In the genomic region with DNA sequence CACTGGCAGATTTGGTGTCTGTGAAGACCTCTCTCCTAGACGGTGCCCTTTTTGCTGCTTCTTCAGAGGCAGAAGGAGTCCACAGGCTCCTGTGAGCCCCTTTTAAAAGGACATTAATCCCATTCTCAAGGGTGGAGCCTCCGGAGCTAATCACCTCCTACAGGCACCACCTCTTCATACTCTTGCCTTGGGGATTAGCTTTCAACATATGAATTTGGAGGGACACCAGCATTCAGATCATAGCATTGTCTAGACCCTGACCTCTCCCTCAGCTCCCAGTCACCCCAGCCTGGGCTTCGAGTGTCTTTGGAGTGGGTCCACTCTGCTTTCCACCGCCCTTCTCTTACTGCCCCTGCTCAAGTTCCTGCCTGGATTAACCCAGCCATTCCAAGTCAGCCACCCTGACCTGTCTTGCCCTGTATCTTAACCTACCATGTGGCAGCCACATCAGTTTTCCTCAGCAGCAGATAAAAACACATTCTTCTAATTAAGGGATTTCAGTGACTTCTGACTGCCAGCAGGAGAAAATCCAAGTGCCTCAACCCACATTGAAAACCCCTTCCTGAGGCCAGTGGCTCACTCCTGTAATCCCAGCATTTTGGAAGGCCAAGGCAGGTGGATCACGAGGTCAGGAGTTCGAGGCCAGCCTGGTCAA, we compare ENCODE assay signal across 24 cellular contexts. TPM values are rescaled to one million over a fixed set of nuclear protein-coding genes. Genes with fewer than 3 reads are reported as not detected.
DNase-seq lines count a peak whose midpoint lies in the region; ATAC-seq, FAIRE-seq and TF ChIP-seq lines count a peak whose summit lies in the region.
"Had no signal": no experiment of that assay in that cellular context is flagged by ENCODE, and none has a peak within 500 bp of the region (broad histone marks: within the 10 kb centered on the region; RNA-seq: fewer than 3 reads in every experiment).

No MANE protein-coding gene starts in this region.

- no peak overlapping the region for H3K4me3 Mint-ChIP-seq in activated CD8-positive, alpha-beta memory T cell treated with anti-CD3 and anti-CD28 coated beads, Interleukin-2, amount 10 ng/mL, durations not matched to agents 7 days and 5 days
- no peak overlapping the region for H3K4me3 Mint-ChIP-seq in stimulated activated effector memory CD8-positive, alpha-beta T cell treated with anti-CD3 and anti-CD28 coated beads, Interleukin-12 subunit alpha, Interleukin-12 subunit beta, amount 100 ng/mL, for 72 hours
- H3K4me3 Mint-ChIP-seq: HFFc6 had no signal

- H3K9me3 ChIP-seq in WERI-Rb-1 (ENCODE audit: severe bottlenecking) (no peaks in the 10 kb centered on the region), OCI-LY7 (ENCODE audit: low read length) (no peaks in the 10 kb centered on the region)
- H3K9me3 ChIP-seq: BLaER1 treated with 17β-estradiol and CSF1 and Interleukin-3, amounts not matched to agents 10 nM and 100 nM had no signal

- H3K36me3 Mint-ChIP-seq in activated CD8-positive, alpha-beta memory T cell treated with anti-CD3 and anti-CD28 coated beads, Interleukin-2, amount 10 ng/mL, durations not matched to agents 7 days and 5 days = no peaks in the 10 kb centered on the region
- H3K36me3 Mint-ChIP-seq in stimulated activated effector memory CD8-positive, alpha-beta T cell treated with anti-CD3 and anti-CD28 coated beads, Interleukin-12 subunit alpha, Interleukin-12 subunit beta, amount 100 ng/mL, for 72 hours = peaks cover 6% of the 10 kb centered on the region
- H3K36me3 Mint-ChIP-seq: CD8-positive, alpha-beta memory T cell had no signal

- no peak for TF ChIP-seq CTCF in WERI-Rb-1 (IDR thresholded peaks at IDR 0.05; ENCODE audit: low read depth, low read length)
- TF ChIP-seq CTCF in OCI-LY7 (conservative IDR thresholded peaks at IDR 0.05; ENCODE audit: low read length) = no peak
- TF ChIP-seq CTCF in D721Med (IDR thresholded peaks at IDR 0.05; ENCODE audit: insufficient read depth, missing control alignments) = no peak

- no peaks in the 10 kb centered on the region for H3K9me3 Mint-ChIP-seq in activated CD8-positive, alpha-beta memory T cell treated with anti-CD3 and anti-CD28 coated beads, Interleukin-2, amount 10 ng/mL, durations not matched to agents 7 days and 5 days (ENCODE audit: low read depth)
- no peaks in the 10 kb centered on the region for H3K9me3 Mint-ChIP-seq in stimulated activated effector memory CD8-positive, alpha-beta T cell treated with anti-CD3 and anti-CD28 coated beads, Interleukin-12 subunit alpha, Interleukin-12 subunit beta, amount 100 ng/mL, for 72 hours
- H3K9me3 Mint-ChIP-seq: CD8-positive, alpha-beta memory T cell; HFFc6 had no signal

- peak overlapping the region; percentile 78 for H3K27ac ChIP-seq in WERI-Rb-1
- H3K27ac ChIP-seq in OCI-LY7 (ENCODE audit: low read depth, low read length, poor library complexity, severe bottlenecking) = no peak overlapping the region
- H3K27ac ChIP-seq: BLaER1 treated with 17β-estradiol and CSF1 and Interleukin-3, amounts not matched to agents 10 nM and 100 nM had no signal

- no peaks in the 10 kb centered on the region for H3K9me2 ChIP-seq in OCI-LY7 (ENCODE audit: insufficient read depth, low read length)

- H3K79me2 ChIP-seq in OCI-LY7 (ENCODE audit: insufficient read depth, low read depth, low read length) = peaks cover 4% of the 10 kb centered on the region; the same call in 1 of the 2 replicates

- H3K27me3 Mint-ChIP-seq in activated CD8-positive, alpha-beta memory T cell treated with anti-CD3 and anti-CD28 coated beads, Interleukin-2, amount 10 ng/mL, durations not matched to agents 7 days and 5 days = no peaks in the 10 kb centered on the region

- ATAC-seq in activated CD8-positive, alpha-beta memory T cell treated with anti-CD3 and anti-CD28 coated beads, Interleukin-2, amount 10 ng/mL, durations not matched to agents 7 days and 5 days = no peak
- ATAC-seq in stimulated activated effector memory CD8-positive, alpha-beta T cell treated with anti-CD3 and anti-CD28 coated beads, Interleukin-12 subunit alpha, Interleukin-12 subunit beta, amount 100 ng/mL, for 72 hours = no peak
- ATAC-seq: GM12878, HepG2, Right ventricle myocardium inferior had no signal

- H2AFZ ChIP-seq in OCI-LY7 (ENCODE audit: low read length) = no peak overlapping the region

- H3K4me3 ChIP-seq in WERI-Rb-1 (ENCODE audit: low read depth, low read length) (no peak overlapping the region), OCI-LY7 (ENCODE audit: low read depth, low read length, poor library complexity, severe bottlenecking) (no peak overlapping the region)
- H3K4me3 ChIP-seq: BLaER1 treated with 17β-estradiol and CSF1 and Interleukin-3, amounts not matched to agents 10 nM and 100 nM; GM12878 had no signal

- CTCF ChIA-PET in activated CD8-positive, alpha-beta memory T cell treated with anti-CD3 and anti-CD28 coated beads, Interleukin-2, amount 10 ng/mL, durations not matched to agents 7 days and 5 days (lab: Charles Lee) = interaction anchor here (2.0 to 8.9 kb wide), 2 partner anchors 11 to 131 kb away, joined by 4 to 91 read pairs; no protein-coding TSS in a partner anchor
- CTCF ChIA-PET in OCI-LY7 (lab: Charles Lee; ENCODE audit: unreplicated experiment) = no interaction called here

- FAIRE-seq in D721Med (lab: Jason Lieb, UNC) = no peak
- FAIRE-seq: GM12878, HepG2 had no signal

- H3K36me3 ChIP-seq in WERI-Rb-1 (no peaks in the 10 kb centered on the region), OCI-LY7 (ENCODE audit: insufficient read depth, low read length) (no peaks in the 10 kb centered on the region)
- H3K36me3 ChIP-seq: BLaER1 treated with 17β-estradiol and CSF1 and Interleukin-3, amounts not matched to agents 10 nM and 100 nM had no signal

- peaks cover 19% of the 10 kb centered on the region for H3K4me1 Mint-ChIP-seq in activated CD8-positive, alpha-beta memory T cell treated with anti-CD3 and anti-CD28 coated beads, Interleukin-2, amount 10 ng/mL, durations not matched to agents 7 days and 5 days
- H3K4me1 Mint-ChIP-seq in stimulated activated effector memory CD8-positive, alpha-beta T cell treated with anti-CD3 and anti-CD28 coated beads, Interleukin-12 subunit alpha, Interleukin-12 subunit beta, amount 100 ng/mL, for 72 hours = peaks cover 9% of the 10 kb centered on the region

- POLR2A ChIA-PET in OCI-LY7 (lab: Charles Lee) = interaction anchor here (0.9 kb wide), 1 partner anchor 16 kb away, joined by 5 read pairs; no protein-coding TSS in a partner anchor

- no peak overlapping the region for H3K27ac Mint-ChIP-seq in activated CD8-positive, alpha-beta memory T cell treated with anti-CD3 and anti-CD28 coated beads, Interleukin-2, amount 10 ng/mL, durations not matched to agents 7 days and 5 days
- H3K27ac Mint-ChIP-seq in stimulated activated effector memory CD8-positive, alpha-beta T cell treated with anti-CD3 and anti-CD28 coated beads, Interleukin-12 subunit alpha, Interleukin-12 subunit beta, amount 100 ng/mL, for 72 hours = peak overlapping the region; percentile 21
- H3K27ac Mint-ChIP-seq: HFFc6 had no signal

- no TSS peak for BruUV-seq in OCI-LY7 (replicated peaks; lab: Mats Ljungman, UMichigan)

- no peak overlapping the region for H3K4me2 ChIP-seq in OCI-LY7 (ENCODE audit: low read length)

- peak; percentile 49 for DNase-seq in activated CD8-positive, alpha-beta memory T cell treated with anti-CD3 and anti-CD28 coated beads for 24 hours
- no peak for DNase-seq in activated CD8-positive, alpha-beta memory T cell treated with anti-CD3 and anti-CD28 coated beads, Interleukin-2, amount 10 ng/mL, durations not matched to agents 7 days and 5 days
- DNase-seq in WERI-Rb-1 (peak; percentile 82), iPS-NIHi7 (ENCODE audit: extremely low spot score) (peak; percentile 11), OCI-LY7 (ENCODE audit: low spot score) (no peak), D721Med (ENCODE audit: insufficient read length, low spot score) (no peak)
- DNase-seq in stimulated activated effector memory CD8-positive, alpha-beta T cell treated with anti-CD3 and anti-CD28 coated beads, Interleukin-12 subunit alpha, Interleukin-12 subunit beta, amount 100 ng/mL, for 72 hours (ENCODE audit: low spot score in 2 of 2) = no peak
- DNase-seq in stimulated activated CD8-positive, alpha-beta memory T cell treated with anti-CD3 and anti-CD28 coated beads, Interleukin-4, amount 100 ng/mL, for 48 hours = no peak
- DNase-seq: 8988T; CD8-positive, alpha-beta memory T cell; DND-41; GDM1; GOT3; HFFc6; NCI-H1092; NCI-H146; NCI-H2081; NCI-H748 treated with DMSO at 0.1 percent for 48 hours had no signal

- H3K27me3 ChIP-seq in WERI-Rb-1 (ENCODE audit: insufficient read depth, low read depth, severe bottlenecking) = no peaks in the 10 kb centered on the region
- H3K27me3 ChIP-seq: BLaER1 treated with 17β-estradiol and CSF1 and Interleukin-3, amounts not matched to agents 10 nM and 100 nM had no signal

- H3K4me1 ChIP-seq in OCI-LY7 (ENCODE audit: insufficient read depth, low read length, poor library complexity, severe bottlenecking) = peaks cover 3% of the 10 kb centered on the region

- intact Hi-C loops in OCI-LY7 (cut with micrococcal nuclease; ENCODE audit: unreplicated experiment) = no loop called here

- no peaks in the 10 kb centered on the region for H4K20me1 ChIP-seq in OCI-LY7 (ENCODE audit: insufficient read depth, low read length)
- H4K20me1 ChIP-seq: BLaER1 treated with 17β-estradiol and CSF1 and Interleukin-3, amounts not matched to agents 10 nM and 100 nM had no signal

RNA-seq across cellular contexts. Expression of a gene that starts 6.1 kb away (rescaled TPM):
- total RNA-seq in activated CD8-positive, alpha-beta memory T cell treated with anti-CD3 and anti-CD28 coated beads, Interleukin-2, amount 10 ng/mL, durations not matched to agents 7 days and 5 days = 100 to 1,000 TPM; 634 to 820 TPM
- 255 and 413 TPM in 2 replicates for total RNA-seq in OCI-LY7 (2014; rRNA removed; shearing (Covaris generic))
- total RNA-seq in OCI-LY7 (2022) = 895 and 1,007 TPM in 2 replicates

RNA-seq across cellular contexts. Expression of a gene that starts 59.9 kb away (rescaled TPM):
- 1 to 10 TPM; 3.6 to 8.6 TPM for total RNA-seq in activated CD8-positive, alpha-beta memory T cell treated with anti-CD3 and anti-CD28 coated beads, Interleukin-2, amount 10 ng/mL, durations not matched to agents 7 days and 5 days
- total RNA-seq in OCI-LY7 (2014; rRNA removed; shearing (Covaris generic)) = not detected in 2 replicates
- not detected in 2 replicates for total RNA-seq in OCI-LY7 (2022)
- total RNA-seq: HepG2, HFFc6, MCF 10A, NCI-H460 had no signal

Comparison
In these comparisons a context has a peak if more than half of its experiments do, and no peak if none do; other contexts are left out.
1. DNase-seq: peak in activated CD8-positive, alpha-beta memory T cell treated with anti-CD3 and anti-CD28 coated beads for 24 hours (single experiment), WERI-Rb-1 (single experiment) and iPS-NIHi7 (single experiment); none in activated CD8-positive, alpha-beta memory T cell treated with anti-CD3 and anti-CD28 coated beads, Interleukin-2, amount 10 ng/mL, durations not matched to agents 7 days and 5 days (single experiment), stimulated activated effector memory CD8-positive, alpha-beta T cell treated with anti-CD3 and anti-CD28 coated beads, Interleukin-12 subunit alpha, Interleukin-12 subunit beta, amount 100 ng/mL, for 72 hours (0 of 2), OCI-LY7 (single experiment), stimulated activated CD8-positive, alpha-beta memory T cell treated with anti-CD3 and anti-CD28 coated beads, Interleukin-4, amount 100 ng/mL, for 48 hours (single experiment) and D721Med (single experiment).
2. RNA of a gene that starts 59.9 kb away (total RNA-seq): 3.6 to 8.6 TPM in activated CD8-positive, alpha-beta memory T cell treated with anti-CD3 and anti-CD28 coated beads, Interleukin-2, amount 10 ng/mL, durations not matched to agents 7 days and 5 days; not detected in OCI-LY7; every median in the first group is over 4 times any median in the second.